17 cellular contexts compared by ENCODE assay signal in the genomic region with DNA sequence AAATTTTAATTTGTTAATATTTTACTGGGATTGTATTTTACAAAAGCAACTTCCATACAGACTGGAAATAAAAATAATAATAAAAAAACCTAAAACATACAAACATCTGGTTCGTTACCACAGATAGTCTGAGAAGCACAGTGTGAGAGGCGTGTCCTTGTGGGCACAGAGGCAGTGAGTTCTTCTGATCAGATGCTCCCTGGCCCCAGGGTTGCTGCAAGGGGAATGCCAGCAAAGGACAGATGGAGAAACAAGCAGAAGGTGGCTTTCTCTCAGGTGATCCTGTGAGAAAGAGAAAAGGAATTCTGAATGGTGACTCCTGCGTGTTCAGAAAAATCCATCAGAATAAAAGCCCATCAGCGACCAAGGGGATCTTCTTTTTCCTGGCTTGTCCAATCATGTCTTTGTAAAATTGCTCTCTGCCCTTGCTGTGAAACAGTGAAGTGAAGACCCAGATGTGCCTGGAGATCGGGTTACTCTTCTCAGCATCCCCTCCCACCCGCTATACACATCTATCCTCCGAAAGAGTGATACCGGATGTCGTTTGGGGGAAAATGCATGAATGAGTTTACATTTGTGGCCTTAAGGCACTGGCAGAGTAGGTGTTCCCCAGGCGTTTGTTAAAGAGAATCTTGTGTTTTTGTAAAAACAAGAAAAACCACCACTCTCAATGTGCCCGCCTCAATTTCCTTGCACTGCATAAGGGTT.
A peak's percentile ranks its signal among the peaks of the same experiment; 100 is the strongest.
DNase-seq lines count a peak whose midpoint lies in the region; ATAC-seq and TF ChIP-seq lines count a peak whose summit lies in the region.
"Had no signal": no experiment of that assay in that cellular context is flagged by ENCODE, and none has a peak within 500 bp of the region (broad histone marks: within the 10 kb centered on the region; RNA-seq: fewer than 3 reads in every experiment).

No MANE protein-coding gene starts in this region.

- DNase-seq in Karpas-422 (no peak), nephron progenitor cell (peak; percentile 20), natural killer cell (no peak), NCI-H187 treated with DMSO at 0.1 percent for 48 hours (lab: John Stamatoyannopoulos, UW) (no peak), amniotic stem cell (lab: John Stamatoyannopoulos, UW) (no peak)
- DNase-seq: 8988T, Caco-2, HCEC 1CT, NCI-H1048, NCI-H510A, PC-3 had no signal

- H3K27me3 ChIP-seq in BLaER1 treated with 17β-estradiol and CSF1 and Interleukin-3, amounts not matched to agents 10 nM and 100 nM: peaks cover 0 to 3% (median 0%) of the 10 kb centered on the region in 11 experiments; a peak in 2 of 22 replicates
- no peaks in the 10 kb centered on the region for H3K27me3 ChIP-seq in Karpas-422 (ENCODE audit: low read length)
- no peaks in the 10 kb centered on the region for H3K27me3 ChIP-seq in OCI-LY1 (ENCODE audit: insufficient read depth, low read length)

- ATAC-seq in natural killer cell: no peak
- ATAC-seq in GM19328 (IDR thresholded peaks at IDR 0.05; ENCODE audit: unreplicated experiment): no peak
- ATAC-seq: K562, PC-3 had no signal

- H3K9ac ChIP-seq in BLaER1 treated with 17β-estradiol and CSF1 and Interleukin-3, amounts not matched to agents 10 nM and 100 nM: no peak overlapping the region
- no peak overlapping the region for H3K9ac ChIP-seq in Karpas-422 (ENCODE audit: low read length)
- H3K9ac ChIP-seq in OCI-LY1 (ENCODE audit: low read length): peak overlapping the region; percentile 38

- no peaks in the 10 kb centered on the region for H3K36me3 ChIP-seq in BLaER1 treated with 17β-estradiol and CSF1 and Interleukin-3, amounts not matched to agents 10 nM and 100 nM
- H3K36me3 ChIP-seq in Karpas-422 (ENCODE audit: insufficient read depth, low read length): no peaks in the 10 kb centered on the region; the same call in 1 of the 2 replicates
- peaks cover 41% of the 10 kb centered on the region for H3K36me3 ChIP-seq in OCI-LY1 (ENCODE audit: insufficient read depth, low read length)

- H3K4me2 ChIP-seq in BLaER1 treated with 17β-estradiol and CSF1 and Interleukin-3, amounts not matched to agents 10 nM and 100 nM: peak overlapping the region in 7 of 11 experiments; percentile 11 to 55 (median 28); a peak in 10 of 22 replicates
- H3K4me2 ChIP-seq in Karpas-422 (ENCODE audit: low read depth, low read length, poor library complexity, severe bottlenecking) (no peak overlapping the region), OCI-LY1 (ENCODE audit: low read length) (peak overlapping the region; percentile 72)

- H3K9me3 ChIP-seq in BLaER1 treated with 17β-estradiol and CSF1 and Interleukin-3, amounts not matched to agents 10 nM and 100 nM (replicated peaks in 1 of 11): peaks cover 0 to 11% (median 0%) of the 10 kb centered on the region in 11 experiments; a peak in 4 of 22 replicates
- no peaks in the 10 kb centered on the region for H3K9me3 ChIP-seq in Karpas-422 (ENCODE audit: low read length)
- H3K9me3 ChIP-seq in OCI-LY1 (ENCODE audit: low read length): peaks cover 3% of the 10 kb centered on the region; the same call in 1 of the 2 replicates
- H3K9me3 ChIP-seq: Caco-2 had no signal

- H3K36me3 Mint-ChIP-seq in nephron progenitor cell (ENCODE audit: low read depth): peaks cover under 1% of the 10 kb centered on the region
- no peaks in the 10 kb centered on the region for H3K36me3 Mint-ChIP-seq in natural killer cell

- H4K20me1 ChIP-seq in BLaER1 treated with 17β-estradiol and CSF1 and Interleukin-3, amounts not matched to agents 10 nM and 100 nM: no peaks in the 10 kb centered on the region
- H4K20me1 ChIP-seq in Karpas-422 (ENCODE audit: insufficient read depth, low read depth, low read length) (no peaks in the 10 kb centered on the region), OCI-LY1 (ENCODE audit: insufficient read depth, low read length) (no peaks in the 10 kb centered on the region)

- intact Hi-C loops in natural killer cell (cut with micrococcal nuclease): no loop called here

- H3K4me3 ChIP-seq in BLaER1 treated with 17β-estradiol and CSF1 and Interleukin-3, amounts not matched to agents 10 nM and 100 nM: no peak overlapping the region
- no peak overlapping the region for H3K4me3 ChIP-seq in Karpas-422 (ENCODE audit: low read length)
- H3K4me3 ChIP-seq in OCI-LY1 (ENCODE audit: low read depth, low read length, poor library complexity, severe bottlenecking): no peak overlapping the region
- H3K4me3 ChIP-seq: K562 had no signal

- no peaks in the 10 kb centered on the region for H3F3A ChIP-seq in OCI-LY1 (ENCODE audit: insufficient read depth, low read length)

- TF ChIP-seq CTCF in OCI-LY1 (IDR thresholded peaks at IDR 0.05; ENCODE audit: low read length): no peak
- TF ChIP-seq CTCF in nephron progenitor cell (IDR thresholded peaks at IDR 0.05): no peak
- no peak for TF ChIP-seq CTCF in natural killer cell (IDR thresholded peaks at IDR 0.05)

- H3K79me2 ChIP-seq in Karpas-422 (ENCODE audit: low read length): no peaks in the 10 kb centered on the region
- H3K79me2 ChIP-seq in OCI-LY1 (ENCODE audit: insufficient read depth, low read length): no peaks in the 10 kb centered on the region; the same call in 1 of the 2 replicates

- H3K27ac ChIP-seq in BLaER1 treated with 17β-estradiol and CSF1 and Interleukin-3, amounts not matched to agents 10 nM and 100 nM: no peak overlapping the region
- H3K27ac ChIP-seq in Karpas-422 (ENCODE audit: low read length): 0 out of 2 replicates have a peak overlapping the region, but pooled peaks have one; percentile 20
- peak overlapping the region; percentile 97 for H3K27ac ChIP-seq in OCI-LY1 (ENCODE audit: low read depth, low read length, poor library complexity, severe bottlenecking)
- H3K27ac ChIP-seq: C4-2B, HL-60 had no signal

- peak overlapping the region; percentile 8 for H3K4me3 Mint-ChIP-seq in nephron progenitor cell
- no peak overlapping the region for H3K4me3 Mint-ChIP-seq in natural killer cell

- peaks cover under 1% of the 10 kb centered on the region for H3K9me3 Mint-ChIP-seq in nephron progenitor cell
- peaks cover 4 to 5% of the 10 kb centered on the region in 2 donors for H3K9me3 Mint-ChIP-seq in natural killer cell

- H3K9me2 ChIP-seq in Karpas-422 (replicated peaks; ENCODE audit: insufficient read depth, low read length) (no peaks in the 10 kb centered on the region), OCI-LY1 (ENCODE audit: low read depth, low read length) (no peaks in the 10 kb centered on the region)

- H3K4me1 ChIP-seq in BLaER1 treated with 17β-estradiol and CSF1 and Interleukin-3, amounts not matched to agents 10 nM and 100 nM: peaks cover 0 to 18% (median 9%) of the 10 kb centered on the region in 10 experiments; a peak in 10 of 20 replicates
- H3K4me1 ChIP-seq in Karpas-422 (ENCODE audit: low read length) (peaks cover 32% of the 10 kb centered on the region), OCI-LY1 (ENCODE audit: insufficient read depth, low read length, severe bottlenecking) (peaks cover 63% of the 10 kb centered on the region)
- H3K4me1 ChIP-seq: Caco-2 had no signal

- H3K4me1 Mint-ChIP-seq in nephron progenitor cell: peaks cover 27% of the 10 kb centered on the region
- no peaks in the 10 kb centered on the region for H3K4me1 Mint-ChIP-seq in natural killer cell

- H2AFZ ChIP-seq in Karpas-422 (ENCODE audit: low read length) (peak overlapping the region; percentile 59; the same call in 1 of the 2 replicates), OCI-LY1 (ENCODE audit: low read length) (no peak overlapping the region)

- H3K27me3 Mint-ChIP-seq in nephron progenitor cell (ENCODE audit: low read depth, poor library complexity) (no peaks in the 10 kb centered on the region), natural killer cell (ENCODE audit: low read depth in 2 of 2) (no peaks in the 10 kb centered on the region)

- H3K27ac Mint-ChIP-seq in nephron progenitor cell: peak overlapping the region; percentile 12
- H3K27ac Mint-ChIP-seq in natural killer cell: no peak overlapping the region

Comparison
In these comparisons a context has a peak if more than half of its experiments do, and no peak if none do; other contexts are left out.
1. H3K27ac ChIP-seq: peak in Karpas-422 (single experiment) and OCI-LY1 (single experiment); none in BLaER1 treated with 17β-estradiol and CSF1 and Interleukin-3, amounts not matched to agents 10 nM and 100 nM (0 of 11).